22 cellular contexts compared by ENCODE assay signal in genomic region chr10:63657812-63658211, GRCh38.
"Had no signal": no experiment of that assay in that cellular context is flagged by ENCODE, and none has a peak within 500 bp of the region (broad histone marks: within the 10 kb centered on the region; RNA-seq: fewer than 3 reads in every experiment).

No MANE protein-coding gene starts in this region.

- H3K4me1 ChIP-seq: esophagus muscularis mucosa, right lobe of liver, stomach, suprapubic skin, tibial nerve had no signal

- H3K27me3 Mint-ChIP-seq: activated naive CD4-positive, alpha-beta T cell treated with anti-CD3 and anti-CD28 coated beads, Interleukin-2, amount 50 U/mL, for 24 hours; brain; effector memory CD8-positive, alpha-beta T cell had no signal

- H3K27ac Mint-ChIP-seq: activated naive CD4-positive, alpha-beta T cell treated with anti-CD3 and anti-CD28 coated beads, Interleukin-2, amount 50 U/mL, for 24 hours; brain; effector memory CD8-positive, alpha-beta T cell; natural killer cell; stimulated activated effector memory CD8-positive, alpha-beta T cell treated with anti-CD3 and anti-CD28 coated beads, Interleukin-12 subunit alpha, Interleukin-12 subunit beta, amount 100 ng/mL, for 72 hours; WTC11 had no signal

- ATAC-seq: effector memory CD8-positive, alpha-beta T cell; natural killer cell; right lobe of liver; stimulated activated effector memory CD8-positive, alpha-beta T cell treated with anti-CD3 and anti-CD28 coated beads, Interleukin-12 subunit alpha, Interleukin-12 subunit beta, amount 100 ng/mL, for 72 hours; WTC11 had no signal

- H3K27me3 ChIP-seq: dorsolateral prefrontal cortex, esophagus muscularis mucosa, ovary, right lobe of liver, stomach, suprapubic skin, tibial nerve had no signal

- H3K36me3 ChIP-seq: esophagus muscularis mucosa, ovary, right lobe of liver, stomach, suprapubic skin, tibial nerve had no signal

- H3K4me3 ChIP-seq: dorsolateral prefrontal cortex, esophagus muscularis mucosa, ovary, right lobe of liver, stomach, suprapubic skin, tibial nerve had no signal

- H3K4me3 Mint-ChIP-seq: activated naive CD4-positive, alpha-beta T cell treated with anti-CD3 and anti-CD28 coated beads, Interleukin-2, amount 50 U/mL, for 24 hours; brain; effector memory CD8-positive, alpha-beta T cell; natural killer cell; stimulated activated effector memory CD8-positive, alpha-beta T cell treated with anti-CD3 and anti-CD28 coated beads, Interleukin-12 subunit alpha, Interleukin-12 subunit beta, amount 100 ng/mL, for 72 hours; WTC11 had no signal

- H3K9me3 Mint-ChIP-seq: activated naive CD4-positive, alpha-beta T cell treated with anti-CD3 and anti-CD28 coated beads, Interleukin-2, amount 50 U/mL, for 24 hours; brain; effector memory CD8-positive, alpha-beta T cell; natural killer cell; stimulated activated effector memory CD8-positive, alpha-beta T cell treated with anti-CD3 and anti-CD28 coated beads, Interleukin-12 subunit alpha, Interleukin-12 subunit beta, amount 100 ng/mL, for 72 hours had no signal

- H3K9me3 ChIP-seq: esophagus muscularis mucosa, ovary, right lobe of liver, stomach, suprapubic skin, tibial nerve had no signal

- DNase-seq: activated gamma-delta T cell treated with Interleukin-2 at 50 U/mL for 16 hours; activated T-cell treated with anti-CD3 and anti-CD28 coated beads, Interleukin-2, amount 50 U/mL, for 1 hour; aorta; dorsolateral prefrontal cortex; effector memory CD8-positive, alpha-beta T cell; head of caudate nucleus; hypothalamus; midbrain; natural killer cell; ovary; right lobe of liver; small intestine; stimulated activated CD4-positive, alpha-beta T cell treated with anti-CD3 and anti-CD28 coated beads, Interleukin-2, amount 100 ng/mL, for 24 hours; stomach; T-helper 9 cell had no signal

- H3K4me1 Mint-ChIP-seq: activated naive CD4-positive, alpha-beta T cell treated with anti-CD3 and anti-CD28 coated beads, Interleukin-2, amount 50 U/mL, for 24 hours; natural killer cell; stimulated activated effector memory CD8-positive, alpha-beta T cell treated with anti-CD3 and anti-CD28 coated beads, Interleukin-12 subunit alpha, Interleukin-12 subunit beta, amount 100 ng/mL, for 72 hours; WTC11 had no signal

- H3K27ac ChIP-seq: dorsolateral prefrontal cortex, esophagus muscularis mucosa, ovary, right lobe of liver, stomach, suprapubic skin, tibial nerve had no signal

- H3K36me3 Mint-ChIP-seq: activated naive CD4-positive, alpha-beta T cell treated with anti-CD3 and anti-CD28 coated beads, Interleukin-2, amount 50 U/mL, for 24 hours; brain; natural killer cell; stimulated activated effector memory CD8-positive, alpha-beta T cell treated with anti-CD3 and anti-CD28 coated beads, Interleukin-12 subunit alpha, Interleukin-12 subunit beta, amount 100 ng/mL, for 72 hours; WTC11 had no signal
